Comparison of ENCODE assay signal across 25 cellular contexts in the genomic region with DNA sequence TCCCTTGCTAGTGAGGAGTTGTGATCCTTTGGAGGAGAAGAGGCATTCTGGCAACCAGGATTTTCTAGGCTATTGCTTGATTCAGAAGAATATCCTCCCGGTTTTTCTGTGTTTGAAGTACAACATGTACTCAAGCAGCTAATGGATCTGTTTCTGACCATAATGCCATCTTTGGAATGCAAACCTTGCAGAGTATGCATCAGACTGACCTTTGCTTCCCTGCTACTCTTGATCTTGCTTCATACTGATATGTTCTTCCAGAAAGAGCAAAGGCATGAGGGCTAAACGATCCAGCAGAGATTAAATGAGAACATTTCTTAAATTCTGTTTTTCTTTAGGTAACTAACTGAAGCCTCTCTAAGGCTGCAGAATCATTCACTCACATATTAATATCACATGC.
DNase-seq lines count a peak whose midpoint lies in the region; ATAC-seq and TF ChIP-seq lines count a peak whose summit lies in the region.
"Had no signal": no experiment of that assay in that cellular context is flagged by ENCODE, and none has a peak within 500 bp of the region (broad histone marks: within the 10 kb centered on the region; RNA-seq: fewer than 3 reads in every experiment).

No MANE protein-coding gene starts in this region.

- no peak overlapping the region for H3K4me3 Mint-ChIP-seq in MCF 10A (ENCODE audit: unreplicated experiment)
- H3K4me3 Mint-ChIP-seq: activated CD4-positive, alpha-beta memory T cell treated with anti-CD3 and anti-CD28 coated beads for 36 hours; activated naive CD8-positive, alpha-beta T cell treated with anti-CD3 and anti-CD28 coated beads, Interleukin-2, amount 50 U/mL, for 24 hours; CD4-positive, CD25-positive, alpha-beta regulatory T cell; naive B cell; T-helper 2 cell treated with Interferon-gamma antibody and Interleukin-4, amounts not matched to agents 5 μg/mL and 100 μg/mL, for 36 hours; type B pancreatic cell had no signal

- TF ChIP-seq CTCF in AG09319 (IDR thresholded peaks at IDR 0.05; ENCODE audit: low read depth, low read length), result no peak
- no peak for TF ChIP-seq CTCF in fibroblast of mammary gland (conservative IDR thresholded peaks at IDR 0.05; ENCODE audit: control insufficient read depth, insufficient read depth, low read depth, low read length)
- TF ChIP-seq CTCF in omental fat pad (IDR thresholded peaks at IDR 0.05), result no peak
- TF ChIP-seq CTCF in MCF 10A (IDR thresholded peaks at IDR 0.05; ENCODE audit: unreplicated experiment), result no peak

- DNase-seq in AG09319 (ENCODE audit: extremely low read depth, low read depth) (peak; percentile 12), LHCN-M2 (ENCODE audit: low read depth) (peak; percentile 77), fibroblast of mammary gland (ENCODE audit: low read depth) (peak; percentile 23), omental fat pad (ENCODE audit: low spot score) (no peak), DMS 273 (lab: John Stamatoyannopoulos, UW; ENCODE audit: unreplicated experiment) (no peak), MCF 10A (ENCODE audit: unreplicated experiment) (no peak)
- no peak for DNase-seq in central memory CD4-positive, alpha-beta T cell
- DNase-seq: activated CD4-positive, alpha-beta memory T cell treated with anti-CD3 and anti-CD28 coated beads for 36 hours; activated effector memory CD4-positive, alpha-beta T cell treated with anti-CD3 and anti-CD28 coated beads, Interleukin-2, amount 50 U/mL, for 16 hours; activated naive CD8-positive, alpha-beta T cell treated with anti-CD3 and anti-CD28 coated beads, Interleukin-2, amount 50 U/mL, for 24 hours; CD4-positive, CD25-positive, alpha-beta regulatory T cell; Karpas-422; mesendoderm; naive B cell; NCI-H1048; NCI-H187 treated with DMSO at 0.1 percent for 48 hours; NCI-H69; ovary; stomach; WERI-Rb-1 had no signal

- no peak overlapping the region for H3K4me3 ChIP-seq in fibroblast of mammary gland (ENCODE audit: control insufficient read depth, low read depth, low read length)
- H3K4me3 ChIP-seq: cardiac muscle cell, ovary, right atrium auricular region, stomach had no signal

- ATAC-seq in omental fat pad (ENCODE audit: low FRiP score), result peak; percentile 59
- ATAC-seq in activated CD4-positive, CD25-positive, alpha-beta regulatory T cell treated with anti-CD3 and anti-CD28 coated beads, Interleukin-2, amount 50 U/mL, for 24 hours, result no peak
- ATAC-seq: activated naive CD8-positive, alpha-beta T cell treated with anti-CD3 and anti-CD28 coated beads, Interleukin-2, amount 50 U/mL, for 24 hours had no signal

- peaks cover 12% of the 10 kb centered on the region for H3K4me1 Mint-ChIP-seq in MCF 10A (ENCODE audit: insufficient read depth, unreplicated experiment)
- H3K4me1 Mint-ChIP-seq: activated naive CD8-positive, alpha-beta T cell treated with anti-CD3 and anti-CD28 coated beads, Interleukin-2, amount 50 U/mL, for 24 hours; CD4-positive, CD25-positive, alpha-beta regulatory T cell; naive B cell had no signal

- peaks cover 7% of the 10 kb centered on the region for H3K9me3 Mint-ChIP-seq in MCF 10A (ENCODE audit: unreplicated experiment)
- H3K9me3 Mint-ChIP-seq: activated naive CD8-positive, alpha-beta T cell treated with anti-CD3 and anti-CD28 coated beads, Interleukin-2, amount 50 U/mL, for 24 hours; type B pancreatic cell had no signal

- no TSS peak for BruUV-seq in MCF 10A (replicated peaks; lab: Mats Ljungman, UMichigan)

- POLR2A ChIA-PET in MCF 10A (lab: Yijun Ruan, JAX), result no interaction called here

- H3K36me3 Mint-ChIP-seq in MCF 10A (ENCODE audit: insufficient read depth, unreplicated experiment), result no peaks in the 10 kb centered on the region
- H3K36me3 Mint-ChIP-seq: activated CD4-positive, alpha-beta memory T cell treated with anti-CD3 and anti-CD28 coated beads for 36 hours; CD4-positive, CD25-positive, alpha-beta regulatory T cell; naive B cell; type B pancreatic cell had no signal

- H3K27me3 Mint-ChIP-seq in MCF 10A (ENCODE audit: insufficient read depth, unreplicated experiment), result no peaks in the 10 kb centered on the region
- H3K27me3 Mint-ChIP-seq: activated CD4-positive, alpha-beta memory T cell treated with anti-CD3 and anti-CD28 coated beads for 36 hours; activated naive CD8-positive, alpha-beta T cell treated with anti-CD3 and anti-CD28 coated beads, Interleukin-2, amount 50 U/mL, for 24 hours; CD4-positive, CD25-positive, alpha-beta regulatory T cell; type B pancreatic cell had no signal

- no peak overlapping the region for H3K27ac Mint-ChIP-seq in MCF 10A (ENCODE audit: low read depth, unreplicated experiment)
- H3K27ac Mint-ChIP-seq: activated CD4-positive, alpha-beta memory T cell treated with anti-CD3 and anti-CD28 coated beads for 36 hours; activated naive CD8-positive, alpha-beta T cell treated with anti-CD3 and anti-CD28 coated beads, Interleukin-2, amount 50 U/mL, for 24 hours; CD4-positive, CD25-positive, alpha-beta regulatory T cell; naive B cell; T-helper 2 cell treated with Interferon-gamma antibody and Interleukin-4, amounts not matched to agents 5 μg/mL and 100 μg/mL, for 36 hours; type B pancreatic cell had no signal

- CTCF ChIA-PET in MCF 10A (lab: Yijun Ruan, JAX), result interaction anchor here (2.1 kb wide), 1 partner anchor 14 kb away, joined by 8 read pairs; no protein-coding TSS in a partner anchor

- intact Hi-C loops in MCF 10A (cut with micrococcal nuclease), result no loop called here

Comparison
In these comparisons a context has a peak if more than half of its experiments do, and no peak if none do; other contexts are left out.
1. DNase-seq: peak in AG09319 (single experiment), LHCN-M2 (single experiment) and fibroblast of mammary gland (single experiment); none in omental fat pad (single experiment), central memory CD4-positive, alpha-beta T cell (single experiment), DMS 273 (single experiment) and MCF 10A (single experiment).